8 cellular contexts compared by ENCODE assay signal in the genomic region with DNA sequence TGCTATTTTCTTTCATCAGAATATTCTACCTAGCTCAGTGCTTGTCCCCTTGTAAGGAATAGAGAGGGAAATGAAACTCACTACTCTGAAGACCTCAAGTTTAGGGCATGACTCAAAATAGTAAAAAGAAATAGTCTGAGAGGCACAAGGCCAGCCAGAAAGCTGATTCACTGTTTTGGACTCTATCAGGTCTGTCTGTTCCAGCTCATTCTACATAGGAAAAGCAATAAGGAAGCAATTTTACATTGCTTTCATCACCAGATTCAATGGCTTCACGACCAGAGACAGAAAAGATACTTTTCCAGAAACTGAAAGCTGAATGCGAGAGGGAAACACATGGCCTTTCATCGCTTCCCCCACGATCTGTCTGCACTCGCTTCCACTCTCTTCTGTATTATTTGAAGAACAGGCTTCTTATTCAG.
DNase-seq lines count a peak whose midpoint lies in the region; ATAC-seq, FAIRE-seq and TF ChIP-seq lines count a peak whose summit lies in the region.

No MANE protein-coding gene starts in this region.

- no peaks in the 10 kb centered on the region for H3K36me3 ChIP-seq in astrocyte (ENCODE audit: insufficient read depth, low read length)
- no peaks in the 10 kb centered on the region for H3K36me3 ChIP-seq in HepG2 (replicated peaks in 1 of 2; ENCODE audit: control insufficient read depth in 1 of 2, insufficient read depth in 2 of 2, low read length in 2 of 2)

- ATAC-seq in HG03135 (IDR thresholded peaks at IDR 0.05; ENCODE audit: unreplicated experiment) (peak; percentile 100), omental fat pad (ENCODE audit: low FRiP score) (peak; percentile 78), HepG2 (no peak; the same call in 2 of the 3 replicates)
- ATAC-seq in activated CD4-positive, alpha-beta T cell treated with anti-CD3 and anti-CD28 coated beads for 36 hours, result no peak

- CTCF ChIA-PET in HepG2 (lab: Yijun Ruan, JAX; ENCODE audit: low intra/inter-chr PET ratio, low total read pairs), result no interaction called here
- CTCF ChIA-PET in activated CD4-positive, alpha-beta T cell treated with anti-CD3 and anti-CD28 coated beads for 36 hours (lab: Charles Lee), result interaction anchor here (0.6 kb wide), 1 partner anchor 118 kb away, joined by 3 read pairs; no protein-coding TSS in a partner anchor

- POLR2A ChIA-PET in HepG2 (lab: Yijun Ruan, JAX), result no interaction called here
- POLR2A ChIA-PET in activated CD4-positive, alpha-beta T cell treated with anti-CD3 and anti-CD28 coated beads for 36 hours (lab: Charles Lee), result no interaction called here

- H3K9ac ChIP-seq in astrocyte (ENCODE audit: low read length) (peak overlapping the region; percentile 28), HepG2 (ENCODE audit: insufficient read depth, low read depth, low read length) (no peak overlapping the region)

- no peak for TF ChIP-seq POLR2A in HepG2 (IDR thresholded peaks at IDR 0.05; ENCODE audit: insufficient read depth in 1 of 2, low read depth in 2 of 2, low read length in 2 of 2)

- H3K27me3 ChIP-seq in astrocyte (ENCODE audit: insufficient read depth, low read length) (no peaks in the 10 kb centered on the region), HepG2 (ENCODE audit: control insufficient read depth in 1 of 2, insufficient read depth in 2 of 2, low read length in 2 of 2) (no peaks in the 10 kb centered on the region)

- TF ChIP-seq RAD21 in HepG2 (CRISPR knock-in tag; IDR thresholded peaks at IDR 0.05), result no peak

- BruUV-seq in HepG2 (replicated peaks; lab: Mats Ljungman, UMichigan), result no TSS peak

- H3K27ac Mint-ChIP-seq in astrocyte (ENCODE audit: unreplicated experiment), result peak overlapping the region; percentile 38
- H3K27ac Mint-ChIP-seq in activated CD4-positive, alpha-beta T cell treated with anti-CD3 and anti-CD28 coated beads for 36 hours, result no peak overlapping the region

- TF ChIP-seq EP300 in HepG2 (IDR thresholded peaks at IDR 0.05; ENCODE audit: low read depth in 2 of 2, low read length in 2 of 2) (no peak), HepG2 (CRISPR knock-in tag; IDR thresholded peaks at IDR 0.05; ENCODE audit: borderline replicate concordance) (no peak)

- in situ Hi-C loops in HepG2 (cut with HindIII; ENCODE audit: extremely low pct_ligation_motif_present, low pct_unique_long_range_greater_than_20kb), result no loop called here

- TF ChIP-seq CTCF in astrocyte (IDR thresholded peaks at IDR 0.05; ENCODE audit: insufficient read depth, low read depth, low read length) (no peak), omental fat pad (IDR thresholded peaks at IDR 0.05) (no peak), HepG2 (CRISPR knock-in tag; IDR thresholded peaks at IDR 0.05) (no peak)

- H3K9me3 ChIP-seq in astrocyte (ENCODE audit: insufficient read depth, low read depth, low read length) (no peaks in the 10 kb centered on the region), HepG2 (ENCODE audit: low read length) (no peaks in the 10 kb centered on the region)

- H3K27me3 Mint-ChIP-seq in astrocyte (ENCODE audit: low read depth, unreplicated experiment), result no peaks in the 10 kb centered on the region
- H3K27me3 Mint-ChIP-seq in activated CD4-positive, alpha-beta T cell treated with anti-CD3 and anti-CD28 coated beads for 36 hours, result peaks cover 3% of the 10 kb centered on the region

- H2AFZ ChIP-seq in astrocyte (ENCODE audit: low read depth, low read length) (peak overlapping the region; percentile 15), HepG2 (ENCODE audit: low read length) (no peak overlapping the region)

- H4K20me1 ChIP-seq in astrocyte (ENCODE audit: insufficient read depth, low read length) (no peaks in the 10 kb centered on the region), HepG2 (ENCODE audit: insufficient read depth, low read length) (no peaks in the 10 kb centered on the region)

- no peaks in the 10 kb centered on the region for H3K79me2 ChIP-seq in astrocyte (ENCODE audit: insufficient read depth, low read length)
- no peaks in the 10 kb centered on the region for H3K79me2 ChIP-seq in HepG2 (ENCODE audit: insufficient read depth, low read length)

- FAIRE-seq in GM19239 (lab: Jason Lieb, UNC) (peak; percentile 89), astrocyte (lab: Jason Lieb, UNC) (peak; percentile 92), HepG2 (lab: Jason Lieb, UNC) (no peak)

- peaks cover 3% of the 10 kb centered on the region for H3K36me3 Mint-ChIP-seq in astrocyte (ENCODE audit: low read depth, unreplicated experiment)
- no peaks in the 10 kb centered on the region for H3K36me3 Mint-ChIP-seq in activated CD4-positive, alpha-beta T cell treated with anti-CD3 and anti-CD28 coated beads for 36 hours (ENCODE audit: low read depth)

- H3K4me1 Mint-ChIP-seq in astrocyte (ENCODE audit: low read depth, unreplicated experiment), result peaks cover 20% of the 10 kb centered on the region
- H3K4me1 Mint-ChIP-seq in activated CD4-positive, alpha-beta T cell treated with anti-CD3 and anti-CD28 coated beads for 36 hours, result no peaks in the 10 kb centered on the region

- peaks cover 6% of the 10 kb centered on the region for H3K4me1 ChIP-seq in astrocyte (ENCODE audit: insufficient read depth, low read length)
- no peaks in the 10 kb centered on the region for H3K4me1 ChIP-seq in HepG2 (ENCODE audit: insufficient read depth, low read length)

- peak overlapping the region; percentile 54 for H3K4me2 ChIP-seq in astrocyte (ENCODE audit: low read length)
- no peak overlapping the region for H3K4me2 ChIP-seq in HepG2 (ENCODE audit: low read depth, low read length)

- intact Hi-C loops in HepG2 (cut with micrococcal nuclease; ENCODE audit: unreplicated experiment), result no loop called here
- intact Hi-C loops in activated CD4-positive, alpha-beta T cell treated with anti-CD3 and anti-CD28 coated beads for 36 hours (cut with DNase I, micrococcal nuclease), result no loop called here

- H3K27ac ChIP-seq in astrocyte (ENCODE audit: low read depth, low read length), result peak overlapping the region; percentile 39
- H3K27ac ChIP-seq in HepG2 (ENCODE audit: extremely low read length, insufficient read depth, low read length), result no peak overlapping the region

- DNase-seq in GM19239 (ENCODE audit: insufficient read length, low spot score) (peak; percentile 4), astrocyte (ENCODE audit: low read depth) (peak; percentile 83), omental fat pad (ENCODE audit: low spot score) (no peak), HepG2 (ENCODE audit: low spot score) (no peak), inferior parietal cortex (ENCODE audit: extremely low spot score) (no peak)
- no peak for DNase-seq in activated CD4-positive, alpha-beta T cell treated with anti-CD3 and anti-CD28 coated beads, Interleukin-2, amount 50 U/mL, for 4 hours
- DNase-seq in activated CD4-positive, alpha-beta T cell treated with anti-CD3 and anti-CD28 coated beads for 36 hours, result no peak

- no peak overlapping the region for H3K4me3 ChIP-seq in astrocyte (ENCODE audit: insufficient read depth, low read depth, low read length)
- H3K4me3 ChIP-seq in HepG2 (replicated peaks in 1 of 3; ENCODE audit: insufficient read depth in 1 of 3, low read depth in 2 of 3, low read length in 3 of 3), result no peak overlapping the region

- 79% methylated on average over 5 of the region's 5 CpGs for WGBS in HepG2 (ENCODE audit: low lambda C conversion rate)

- H3K9me3 Mint-ChIP-seq in astrocyte (ENCODE audit: unreplicated experiment), result peaks cover 2% of the 10 kb centered on the region
- peaks cover 4% of the 10 kb centered on the region for H3K9me3 Mint-ChIP-seq in activated CD4-positive, alpha-beta T cell treated with anti-CD3 and anti-CD28 coated beads for 36 hours (ENCODE audit: low read depth)

- no peak overlapping the region for H3K4me3 Mint-ChIP-seq in astrocyte (ENCODE audit: unreplicated experiment)
- H3K4me3 Mint-ChIP-seq in activated CD4-positive, alpha-beta T cell treated with anti-CD3 and anti-CD28 coated beads for 36 hours, result no peak overlapping the region

TF ChIP-seq in HepG2, 621 proteins besides CTCF, POLR2A, EP300 and RAD21 (continues in another document):
- TF ChIP-seq ZSCAN29 (CRISPR knock-in tag; conservative IDR thresholded peaks at IDR 0.05) (no peak), NONO (IDR thresholded peaks at IDR 0.05) (no peak), NONO (CRISPR knock-in tag; conservative IDR thresholded peaks at IDR 0.05) (no peak), ZNF781 (CRISPR knock-in tag; IDR thresholded peaks at IDR 0.05; ENCODE audit: borderline replicate concordance, not compliant biosample characterization) (no peak), TCF7 (IDR thresholded peaks at IDR 0.05; ENCODE audit: low read depth) (no peak), FOXA3 (CRISPR knock-in tag; IDR thresholded peaks at IDR 0.05) (no peak), SSRP1 (CRISPR knock-in tag; IDR thresholded peaks at IDR 0.05) (no peak), ZNF34 (CRISPR knock-in tag; IDR thresholded peaks at IDR 0.05; ENCODE audit: borderline replicate concordance) (no peak), ZNF20 (CRISPR knock-in tag; IDR thresholded peaks at IDR 0.05) (no peak), ATF2 (CRISPR knock-in tag; IDR thresholded peaks at IDR 0.05) (no peak), ZNF564 (CRISPR knock-in tag; IDR thresholded peaks at IDR 0.05) (no peak)
- TF ChIP-seq, protein P1, sequence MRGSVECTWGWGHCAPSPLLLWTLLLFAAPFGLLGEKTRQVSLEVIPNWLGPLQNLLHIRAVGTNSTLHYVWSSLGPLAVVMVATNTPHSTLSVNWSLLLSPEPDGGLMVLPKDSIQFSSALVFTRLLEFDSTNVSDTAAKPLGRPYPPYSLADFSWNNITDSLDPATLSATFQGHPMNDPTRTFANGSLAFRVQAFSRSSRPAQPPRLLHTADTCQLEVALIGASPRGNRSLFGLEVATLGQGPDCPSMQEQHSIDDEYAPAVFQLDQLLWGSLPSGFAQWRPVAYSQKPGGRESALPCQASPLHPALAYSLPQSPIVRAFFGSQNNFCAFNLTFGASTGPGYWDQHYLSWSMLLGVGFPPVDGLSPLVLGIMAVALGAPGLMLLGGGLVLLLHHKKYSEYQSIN (CRISPR knock-in tag; IDR thresholded peaks at IDR 0.05; ENCODE audit: borderline replicate concordance), result no peak

Comparison
In these comparisons a context has a peak if more than half of its experiments do, and no peak if none do; other contexts are left out.
1. DNase-seq: peak in GM19239 (single experiment) and astrocyte (single experiment); none in omental fat pad (single experiment), activated CD4-positive, alpha-beta T cell treated with anti-CD3 and anti-CD28 coated beads, Interleukin-2, amount 50 U/mL, for 4 hours (0 of 2), HepG2 (single experiment), activated CD4-positive, alpha-beta T cell treated with anti-CD3 and anti-CD28 coated beads for 36 hours (single experiment) and inferior parietal cortex (single experiment).
2. ATAC-seq: peak in HG03135 (single experiment) and omental fat pad (single experiment); none in HepG2 (single experiment) and activated CD4-positive, alpha-beta T cell treated with anti-CD3 and anti-CD28 coated beads for 36 hours (single experiment).